20 cellular contexts compared by ENCODE assay signal in genomic region chr17:12990041-12990808, GRCh38. TPM values are rescaled to one million over a fixed set of nuclear protein-coding genes. Genes with fewer than 3 reads are reported as not detected.
DNase-seq lines count a peak whose midpoint lies in the region; ATAC-seq and TF ChIP-seq lines count a peak whose summit lies in the region.
"Had no signal": no experiment of that assay in that cellular context is flagged by ENCODE, and none has a peak within 500 bp of the region (broad histone marks: within the 10 kb centered on the region; RNA-seq: fewer than 3 reads in every experiment).

No MANE protein-coding gene starts in this region.

- intact Hi-C loops in heart right ventricle (cut with DNase I): loop anchor here in 2 of 10 donors (10.0 kb wide), 2 partner anchors 235 to 805 kb away; no protein-coding TSS in a partner anchor

- H3K4me2 ChIP-seq in osteoblast (ENCODE audit: insufficient read depth, low read length) (no peak overlapping the region), neuronal stem cell (ENCODE audit: insufficient read depth, low read length, poor library complexity, severe bottlenecking) (no peak overlapping the region)

- no peaks in the 10 kb centered on the region for H3K79me2 ChIP-seq in osteoblast (ENCODE audit: insufficient read depth, low read length)

- no peak overlapping the region for H3K23ac ChIP-seq in neuronal stem cell (ENCODE audit: low read depth, low read length, poor library complexity)

- peak; percentile 47 to 87 (median 80) for ATAC-seq in heart right ventricle

- no peak overlapping the region for H3K14ac ChIP-seq in neuronal stem cell (ENCODE audit: low read length)

- H2BK5ac ChIP-seq in neuronal stem cell (ENCODE audit: low read length): no peak overlapping the region

- 66 to 73% methylated on average over 25 of the region's 25 CpGs for WGBS in heart right ventricle, 2 donors
- no CpG with 5 or more reads among the region's 25 CpGs for WGBS in neuronal stem cell (ENCODE audit: extremely low coverage in 2 of 2, insufficient read length in 2 of 2, insufficient replicate concordance in 1 of 2), 2 donors

- H3K4me1 ChIP-seq in heart right ventricle: peaks cover 5 to 43% (median 23%) of the 10 kb centered on the region in 9 donors
- peaks cover 15% of the 10 kb centered on the region for H3K4me1 ChIP-seq in osteoblast (ENCODE audit: insufficient read depth, low read length)
- peaks cover 0 to 7% of the 10 kb centered on the region in 2 donors for H3K4me1 ChIP-seq in neuronal stem cell (ENCODE audit: control insufficient read depth in 2 of 2, insufficient read depth in 1 of 2, low read depth in 1 of 2, low read length in 2 of 2)

- no peaks in the 10 kb centered on the region for H3K27me3 ChIP-seq in heart right ventricle
- no peaks in the 10 kb centered on the region for H3K27me3 ChIP-seq in osteoblast (ENCODE audit: insufficient read depth, low read length)
- no peaks in the 10 kb centered on the region for H3K27me3 ChIP-seq in neuronal stem cell (ENCODE audit: control insufficient read depth in 3 of 3, insufficient read depth in 3 of 3, low read depth in 1 of 3, low read length in 3 of 3)
- H3K27me3 ChIP-seq: brain microvascular endothelial cell had no signal

- H3K9me3 ChIP-seq in heart right ventricle (no peaks in the 10 kb centered on the region), osteoblast (ENCODE audit: low read depth, low read length) (no peaks in the 10 kb centered on the region), neuronal stem cell (replicated peaks in 1 of 2; ENCODE audit: control insufficient read depth in 2 of 2, insufficient read depth in 1 of 2, low read depth in 1 of 2, low read length in 2 of 2) (peaks cover 0 to 7% of the 10 kb centered on the region in 2 donors)

- H3K9ac ChIP-seq in neuronal stem cell (ENCODE audit: low read depth, low read length, poor library complexity): no peak overlapping the region

- no peak overlapping the region for H2BK12ac ChIP-seq in neuronal stem cell (ENCODE audit: low read length)

- no peak overlapping the region for H2AK5ac ChIP-seq in neuronal stem cell (ENCODE audit: low read depth, low read length)

- no peaks in the 10 kb centered on the region for H4K20me1 ChIP-seq in osteoblast (ENCODE audit: insufficient read depth, low read length)

- peaks cover 2% of the 10 kb centered on the region for H3K79me1 ChIP-seq in neuronal stem cell (ENCODE audit: low read depth, low read length)

- no peak overlapping the region for H3K18ac ChIP-seq in neuronal stem cell (ENCODE audit: low read length)

- no peak overlapping the region for H2BK15ac ChIP-seq in neuronal stem cell (ENCODE audit: low read length)

- no peak overlapping the region for H2AFZ ChIP-seq in osteoblast (ENCODE audit: low read length)
- H2AFZ ChIP-seq in neuronal stem cell (ENCODE audit: low read length): no peak overlapping the region

- H3K4me3 ChIP-seq in heart right ventricle: no peak overlapping the region
- H3K4me3 ChIP-seq in osteoblast (ENCODE audit: insufficient read depth, low read length): no peak overlapping the region
- no peak overlapping the region for H3K4me3 ChIP-seq in neuronal stem cell (ENCODE audit: low read length in 2 of 2)
- H3K4me3 ChIP-seq: lung had no signal

- TF ChIP-seq CTCF in heart right ventricle (IDR thresholded peaks at IDR 0.05): no peak
- no peak for TF ChIP-seq CTCF in osteoblast (IDR thresholded peaks at IDR 0.05; ENCODE audit: extremely low read depth, low read depth, low read length)

- peak overlapping the region in 7 of 10 donors; percentile 14 to 69 (median 49) for H3K27ac ChIP-seq in heart right ventricle
- no peak overlapping the region for H3K27ac ChIP-seq in osteoblast (ENCODE audit: low read depth, low read length)
- H3K27ac ChIP-seq in neuronal stem cell (replicated peaks; ENCODE audit: low read length): no peak overlapping the region
- H3K27ac ChIP-seq: brain microvascular endothelial cell had no signal

- DNase-seq in G401 (ENCODE audit: low spot score) (peak; percentile 98), NCI-H1105 (lab: John Stamatoyannopoulos, UW) (peak; percentile 83), heart right ventricle (peak; percentile 72 to 79), osteoblast (ENCODE audit: insufficient read length, low spot score, missing footprints) (peak; percentile 18), NCI-H1930 (lab: John Stamatoyannopoulos, UW) (no peak), neuronal stem cell (ENCODE audit: low spot score) (no peak)
- DNase-seq in stimulated activated CD4-positive, alpha-beta T cell treated with anti-CD3 and anti-CD28 coated beads, Interleukin-2, amount 100 ng/mL, for 24 hours: no peak
- DNase-seq: activated CD8-positive, alpha-beta memory T cell treated with anti-CD3 and anti-CD28 coated beads, Interleukin-2, amount 50 U/mL, for 4 hours; activated naive CD4-positive, alpha-beta T cell treated with anti-CD3 and anti-CD28 coated beads for 36 hours; brain microvascular endothelial cell; CD4-positive, alpha-beta memory T cell; effector CD8-positive, alpha-beta T cell; HCEC 1CT; MV-4-11; NCI-H2171; nephron progenitor cell; SHP77 treated with DMSO at 0.1 percent for 48 hours; stimulated activated CD4-positive, alpha-beta T cell treated with anti-CD3 and anti-CD28 coated beads, Interleukin-4, amount 100 ng/mL, for 1 hour; stimulated activated CD8-positive, alpha-beta memory T cell treated with anti-CD3 and anti-CD28 coated beads, Interleukin-4, amount 100 ng/mL, for 48 hours had no signal

- H2BK120ac ChIP-seq in neuronal stem cell (ENCODE audit: low read depth, low read length): no peak overlapping the region

- in situ Hi-C loops in G401 (cut with HindIII; ENCODE audit: low sequenced_read_pairs): no loop called here

- no peak overlapping the region for H4K8ac ChIP-seq in neuronal stem cell (ENCODE audit: low read depth, low read length)

- H3K36me3 ChIP-seq in heart right ventricle (peaks cover 0 to 56% (median 39%) of the 10 kb centered on the region in 9 donors), osteoblast (ENCODE audit: insufficient read depth, low read length) (peaks cover 52% of the 10 kb centered on the region), neuronal stem cell (replicated peaks in 1 of 2; ENCODE audit: control insufficient read depth in 2 of 2, insufficient read depth in 2 of 2, low read length in 2 of 2) (peaks cover 38 to 56% of the 10 kb centered on the region in 2 donors)

- no peak overlapping the region for H3K4ac ChIP-seq in neuronal stem cell (ENCODE audit: low read length)

- H4K91ac ChIP-seq in neuronal stem cell (ENCODE audit: low read depth, low read length, poor library complexity): no peak overlapping the region

RNA-seq across cellular contexts. Expression of gene ELAC2, which starts 27.6 kb away (rescaled TPM):
- 114 and 119 TPM in 2 replicates for total RNA-seq in G401 (2014; rRNA removed; shearing (Covaris generic))
- total RNA-seq in heart right ventricle (10 to 100 TPM; 54.2 to 76.8 (median 64.1) TPM), osteoblast (41.6 and 43.9 TPM in 2 replicates)
- polyA plus RNA-seq in heart right ventricle: 10 to 100 TPM; 32.3 to 50.4 TPM
- 38.7 TPM for polyA plus RNA-seq in neuronal stem cell (2013, experiment 1 of 2)
- polyA plus RNA-seq in neuronal stem cell (2013, experiment 2 of 2): 36.8 TPM

Comparison
In these comparisons a context has a peak if more than half of its experiments do, and no peak if none do; other contexts are left out.
1. DNase-seq: peak in G401 (single experiment), NCI-H1105 (single experiment), heart right ventricle (2 of 2) and osteoblast (single experiment); none in NCI-H1930 (0 of 2), stimulated activated CD4-positive, alpha-beta T cell treated with anti-CD3 and anti-CD28 coated beads, Interleukin-2, amount 100 ng/mL, for 24 hours (0 of 2) and neuronal stem cell (single experiment).
2. H3K27ac ChIP-seq: peak in heart right ventricle (7 of 10); none in osteoblast (single experiment) and neuronal stem cell (single experiment).